ENCODE assay signal across 8 cellular contexts in the genomic region with DNA sequence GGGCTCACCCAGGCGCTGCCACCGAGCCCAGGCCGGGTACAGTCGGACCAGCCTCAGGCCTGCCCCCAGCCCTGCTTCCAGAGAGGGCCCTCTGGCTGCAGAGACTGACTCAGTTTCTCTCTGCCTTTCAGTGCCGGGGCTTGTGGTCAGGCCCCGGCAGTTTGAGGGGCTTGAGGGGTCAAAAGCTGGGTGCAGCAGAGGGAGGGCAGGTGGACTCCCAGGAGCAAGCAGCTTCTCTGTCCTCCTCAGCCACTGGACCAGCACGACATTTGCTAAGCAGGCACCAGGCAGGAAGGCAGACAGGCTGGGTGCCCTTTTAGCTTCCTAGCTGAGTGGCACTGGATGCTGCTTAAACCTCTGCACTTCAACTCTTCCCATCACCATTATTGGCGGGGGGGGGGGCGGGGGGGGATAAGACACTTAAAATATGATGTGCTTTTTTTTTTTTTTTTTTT.
DNase-seq lines count a peak whose midpoint lies in the region; ATAC-seq, FAIRE-seq and TF ChIP-seq lines count a peak whose summit lies in the region.

No MANE protein-coding gene starts in this region.

- H3K36me3 Mint-ChIP-seq in natural killer cell, result no peaks in the 10 kb centered on the region
- H3K36me3 Mint-ChIP-seq in natural killer cell treated with Interleukin-12 subunit alpha and Interleukin-12 subunit beta and Interleukin-15 and Interleukin-18, amount 100 ng/mL, for 72 hours, result no peaks in the 10 kb centered on the region

- peaks cover 5% of the 10 kb centered on the region for H3K79me1 ChIP-seq in mesenchymal stem cell (replicated peaks; ENCODE audit: low read length, poor library complexity, severe bottlenecking)

- H3K27me3 ChIP-seq in brain microvascular endothelial cell (replicated peaks) (no peaks in the 10 kb centered on the region), mesenchymal stem cell (ENCODE audit: control insufficient read depth in 1 of 2, insufficient read depth in 1 of 2, low read length in 2 of 2) (no peaks in the 10 kb centered on the region)

- peak overlapping the region; percentile 36 for H2AFZ ChIP-seq in mesenchymal stem cell (ENCODE audit: low read depth, low read length)

- DNase-seq in natural killer cell (no peak), brain microvascular endothelial cell (no peak), mesenchymal stem cell (no peak), urothelium cell line (ENCODE audit: low spot score) (no peak), D721Med (ENCODE audit: insufficient read length, low spot score) (no peak), SW 1271 (lab: John Stamatoyannopoulos, UW) (no peak)
- DNase-seq in natural killer cell treated with Interleukin-12 subunit alpha and Interleukin-12 subunit beta and Interleukin-15 and Interleukin-18, amount 100 ng/mL, for 72 hours (ENCODE audit: low spot score), result no peak

- 57% methylated on average over 5 of the region's 9 CpGs for WGBS in mesenchymal stem cell

- in situ Hi-C loops in brain microvascular endothelial cell (cut with HindIII; ENCODE audit: low pct_ligation_motif_present, low sequenced_read_pairs), result no loop called here

- no peak for ATAC-seq in natural killer cell
- no peak for ATAC-seq in natural killer cell treated with Interleukin-12 subunit alpha and Interleukin-12 subunit beta and Interleukin-15 and Interleukin-18, amount 100 ng/mL, for 72 hours
- ATAC-seq in GM18870 (IDR thresholded peaks at IDR 0.05; ENCODE audit: unreplicated experiment), result no peak

- peak overlapping the region; percentile 67 for H3K4me3 Mint-ChIP-seq in natural killer cell
- H3K4me3 Mint-ChIP-seq in natural killer cell treated with Interleukin-12 subunit alpha and Interleukin-12 subunit beta and Interleukin-15 and Interleukin-18, amount 100 ng/mL, for 72 hours, result no peak overlapping the region

- peak overlapping the region; percentile 46 for H3K4me2 ChIP-seq in mesenchymal stem cell (ENCODE audit: low read length, poor library complexity, severe bottlenecking)

- H3K23ac ChIP-seq in mesenchymal stem cell (ENCODE audit: low read length in 2 of 2), result no peak overlapping the region

- peak overlapping the region; percentile 65 to 94 for H3K27ac Mint-ChIP-seq in natural killer cell
- H3K27ac Mint-ChIP-seq in natural killer cell treated with Interleukin-12 subunit alpha and Interleukin-12 subunit beta and Interleukin-15 and Interleukin-18, amount 100 ng/mL, for 72 hours, result peak overlapping the region in 1 of 2 donors; percentile 89

- FAIRE-seq in urothelium cell line (lab: Jason Lieb, UNC), result no peak
- FAIRE-seq in D721Med (lab: Jason Lieb, UNC), result no peak

- peak overlapping the region; percentile 97 for H4K8ac ChIP-seq in mesenchymal stem cell (ENCODE audit: low read length)

- peaks cover 0 to 3% of the 10 kb centered on the region in 2 donors for H3K9me3 Mint-ChIP-seq in natural killer cell
- no peaks in the 10 kb centered on the region for H3K9me3 Mint-ChIP-seq in natural killer cell treated with Interleukin-12 subunit alpha and Interleukin-12 subunit beta and Interleukin-15 and Interleukin-18, amount 100 ng/mL, for 72 hours

- peaks cover 23 to 27% of the 10 kb centered on the region in 2 donors for H3K4me1 Mint-ChIP-seq in natural killer cell
- peaks cover 17 to 19% of the 10 kb centered on the region in 2 donors for H3K4me1 Mint-ChIP-seq in natural killer cell treated with Interleukin-12 subunit alpha and Interleukin-12 subunit beta and Interleukin-15 and Interleukin-18, amount 100 ng/mL, for 72 hours (ENCODE audit: low read depth in 2 of 2)

- H3K9ac ChIP-seq in mesenchymal stem cell (ENCODE audit: low read length), result peak overlapping the region; percentile 94

- peak overlapping the region in 1 of 2 experiments; percentile 70 for H3K18ac ChIP-seq in mesenchymal stem cell (ENCODE audit: low read depth in 1 of 2, low read length in 2 of 2)

- H2BK5ac ChIP-seq in mesenchymal stem cell (ENCODE audit: low read depth, low read length, poor library complexity, severe bottlenecking), result no peak overlapping the region

- peak overlapping the region; percentile 88 for H3K27ac ChIP-seq in brain microvascular endothelial cell
- H3K27ac ChIP-seq in mesenchymal stem cell (ENCODE audit: low read length, poor library complexity, severe bottlenecking), result peak overlapping the region; percentile 48

- peak overlapping the region; percentile 29 to 49 for H3K4ac ChIP-seq in mesenchymal stem cell (ENCODE audit: low read depth in 1 of 2, low read length in 2 of 2)

- peaks cover 8% of the 10 kb centered on the region for H3K36me3 ChIP-seq in brain microvascular endothelial cell (replicated peaks)
- H3K36me3 ChIP-seq in mesenchymal stem cell (ENCODE audit: control insufficient read depth in 1 of 2, insufficient read depth in 2 of 2, low read depth in 1 of 2, low read length in 2 of 2), result peaks cover 17 to 36% of the 10 kb centered on the region in 2 experiments

- peak overlapping the region; percentile 13 for H2AK5ac ChIP-seq in mesenchymal stem cell (ENCODE audit: low read length, severe bottlenecking)

- H3K4me3 ChIP-seq in brain microvascular endothelial cell (ENCODE audit: low read depth, low read length), result peak overlapping the region; percentile 70
- H3K4me3 ChIP-seq in mesenchymal stem cell (ENCODE audit: insufficient read depth in 1 of 2, low read depth in 1 of 2, low read length in 2 of 2), result peak overlapping the region; percentile 31 to 95

- peak overlapping the region; percentile 47 for H4K91ac ChIP-seq in mesenchymal stem cell (ENCODE audit: low read length)

- H3K27me3 Mint-ChIP-seq in natural killer cell (ENCODE audit: low read depth in 2 of 2), result no peaks in the 10 kb centered on the region
- H3K27me3 Mint-ChIP-seq in natural killer cell treated with Interleukin-12 subunit alpha and Interleukin-12 subunit beta and Interleukin-15 and Interleukin-18, amount 100 ng/mL, for 72 hours, result no peaks in the 10 kb centered on the region

- H3K9me3 ChIP-seq in mesenchymal stem cell (ENCODE audit: control insufficient read depth, low read length), result peaks cover 8% of the 10 kb centered on the region

- peak overlapping the region; percentile 15 for H2BK120ac ChIP-seq in mesenchymal stem cell (ENCODE audit: low read depth, low read length)

- intact Hi-C loops in natural killer cell (cut with micrococcal nuclease), result no loop called here

- H3K14ac ChIP-seq in mesenchymal stem cell (ENCODE audit: low read length in 2 of 2), result peak overlapping the region in 1 of 2 experiments; percentile 44

- peaks cover 33% of the 10 kb centered on the region for H3K4me1 ChIP-seq in mesenchymal stem cell (ENCODE audit: control insufficient read depth, insufficient read depth, low read depth, low read length)

- peak overlapping the region in 1 of 2 experiments; percentile 40 for H2BK12ac ChIP-seq in mesenchymal stem cell (ENCODE audit: low read length in 2 of 2)

- no peak for TF ChIP-seq CTCF in natural killer cell (IDR thresholded peaks at IDR 0.05)
- no peak for TF ChIP-seq CTCF in brain microvascular endothelial cell (IDR thresholded peaks at IDR 0.05; ENCODE audit: low read depth, low read length, missing control alignments)
- TF ChIP-seq CTCF in D721Med (IDR thresholded peaks at IDR 0.05; ENCODE audit: insufficient read depth, missing control alignments), result no peak

- H2BK15ac ChIP-seq in mesenchymal stem cell (ENCODE audit: low read depth, poor library complexity, severe bottlenecking), result peak overlapping the region; percentile 65
